10 cellular contexts compared by ENCODE assay signal in genomic region chr9:113406353-113406752, GRCh38. TPM values are rescaled to one million over a fixed set of nuclear protein-coding genes. Genes with fewer than 3 reads are reported as not detected.
DNase-seq lines count a peak whose midpoint lies in the region; ATAC-seq and TF ChIP-seq lines count a peak whose summit lies in the region.
"Not testable (repeated sequence)": the region's sequence is repeated elsewhere in the genome, so short reads cannot be mapped to it uniquely, and the experiment has no call there.
"Had no signal": no experiment of that assay in that cellular context is flagged by ENCODE, and none has a peak within 500 bp of the region (broad histone marks: within the 10 kb centered on the region; RNA-seq: fewer than 3 reads in every experiment).

No MANE protein-coding gene starts in this region.

- H3K36me3 Mint-ChIP-seq in CD14-positive monocyte = peaks cover 15 to 21% of the 10 kb centered on the region in 2 donors
- peaks cover 33% of the 10 kb centered on the region for H3K36me3 Mint-ChIP-seq in activated naive CD4-positive, alpha-beta T cell treated with anti-CD3 and anti-CD28 coated beads, Interleukin-2, amount 10 ng/mL, durations not matched to agents 7 days and 5 days
- not testable (repeated sequence) for H3K36me3 Mint-ChIP-seq in natural killer cell

- not testable (repeated sequence) for H3K4me3 Mint-ChIP-seq in CD14-positive monocyte; activated naive CD4-positive, alpha-beta T cell treated with anti-CD3 and anti-CD28 coated beads, Interleukin-2, amount 10 ng/mL, durations not matched to agents 7 days and 5 days; natural killer cell

- DNase-seq in CD14-positive monocyte (ENCODE audit: low spot score); activated naive CD4-positive, alpha-beta T cell treated with anti-CD3 and anti-CD28 coated beads, Interleukin-2, amount 10 ng/mL, durations not matched to agents 7 days and 5 days; dorsolateral prefrontal cortex; natural killer cell; suprapubic skin (ENCODE audit: low spot score in 2 of 2): not testable (repeated sequence)

- intact Hi-C loops in CD14-positive monocyte (cut with micrococcal nuclease) (loop anchor here (2.0 to 10.0 kb wide), 2 partner anchors 62 to 132 kb away; partner anchors contain the start of genes BSPRY (in 1 of the 2), CDC26 (in 1 of the 2), PRPF4 (in 1 of the 2) and WDR31 (in 1 of the 2)), dorsolateral prefrontal cortex (cut with DNase I) (loop anchor here (10.0 kb wide), 2 partner anchors 292 to 352 kb away; partner anchors contain the start of gene ZFP37 (in 1 of the 2))
- intact Hi-C loops in natural killer cell (cut with micrococcal nuclease) = not testable (repeated sequence)

- not testable (repeated sequence) for H3K9me3 Mint-ChIP-seq in CD14-positive monocyte; activated naive CD4-positive, alpha-beta T cell treated with anti-CD3 and anti-CD28 coated beads, Interleukin-2, amount 10 ng/mL, durations not matched to agents 7 days and 5 days; natural killer cell

- WGBS in suprapubic skin = 85% methylated on average over 9 of the region's 9 CpGs

- not testable (repeated sequence) for H3K27me3 ChIP-seq in dorsolateral prefrontal cortex; layer of hippocampus (ENCODE audit: control insufficient read depth, insufficient read depth, low read length); suprapubic skin

- H3K36me3 ChIP-seq in HEK293 (ENCODE audit: control insufficient read depth in 2 of 2, insufficient read depth in 1 of 2, low read length in 2 of 2) (peaks cover 13 to 28% of the 10 kb centered on the region in 2 experiments), suprapubic skin (peaks cover 17% of the 10 kb centered on the region)

- not testable (repeated sequence) for TF ChIP-seq CTCF in CD14-positive monocyte (IDR thresholded peaks at IDR 0.05); HEK293 (tag by site-specific recombination; IDR thresholded peaks at IDR 0.05); VCaP (conservative IDR thresholded peaks at IDR 0.05); dorsolateral prefrontal cortex (IDR thresholded peaks at IDR 0.05 in 54 of 56, conservative IDR thresholded peaks at IDR 0.05 in 2 of 56; ENCODE audit: low read depth in 1 of 56, partially characterized antibody in 56 of 56); natural killer cell (IDR thresholded peaks at IDR 0.05); suprapubic skin (IDR thresholded peaks at IDR 0.05)

- H3K4me1 ChIP-seq in HEK293 (ENCODE audit: control insufficient read depth, insufficient read depth, low read length) = not testable (repeated sequence)
- peaks cover 35% of the 10 kb centered on the region for H3K4me1 ChIP-seq in suprapubic skin

- not testable (repeated sequence) for H3K27ac ChIP-seq in HEK293 (ENCODE audit: extremely low read depth, low read depth, low read length)
- H3K27ac ChIP-seq in VCaP = peak overlapping the region; percentile 51
- H3K27ac ChIP-seq in dorsolateral prefrontal cortex = peak overlapping the region in 54 of 59 donors; percentile 11 to 82 (median 65)
- H3K27ac ChIP-seq in layer of hippocampus (ENCODE audit: low read depth, low read length) = peak overlapping the region; percentile 10
- H3K27ac ChIP-seq in suprapubic skin = peak overlapping the region; percentile 38

- not testable (repeated sequence) for H3K9me3 ChIP-seq in HEK293 (ENCODE audit: control insufficient read depth, insufficient read depth, low read depth, low read length); suprapubic skin

- POLR2A ChIA-PET in HEK293 (lab: Yijun Ruan, JAX) = interaction anchor here (0.7 kb wide), 1 partner anchor 41 kb away, joined by 6 read pairs; no protein-coding TSS in a partner anchor

- CTCF ChIA-PET in HEK293 (lab: Yijun Ruan, JAX) = interaction anchor here (0.6 to 1.9 kb wide), 8 partner anchors 11 to 253 kb away, joined by 3 to 11 read pairs (median 3); no protein-coding TSS in a partner anchor
- CTCF ChIA-PET in activated naive CD4-positive, alpha-beta T cell treated with anti-CD3 and anti-CD28 coated beads, Interleukin-2, amount 10 ng/mL, durations not matched to agents 7 days and 5 days (lab: Charles Lee) = interaction anchor here (0.8 to 9.4 kb wide), 6 partner anchors 45 to 250 kb away, joined by 3 to 71 read pairs (median 9); partner anchors contain the start of genes CDC26 and PRPF4

- not testable (repeated sequence) for H3K4me3 ChIP-seq in HEK293 (ENCODE audit: low read depth, low read length); dorsolateral prefrontal cortex; suprapubic skin

- not testable (repeated sequence) for TF ChIP-seq EP300 in suprapubic skin (IDR thresholded peaks at IDR 0.05)

- TF ChIP-seq POLR2A in suprapubic skin (IDR thresholded peaks at IDR 0.05) = not testable (repeated sequence)

- not testable (repeated sequence) for ATAC-seq in natural killer cell

- not testable (repeated sequence) for H3K27me3 Mint-ChIP-seq in CD14-positive monocyte (ENCODE audit: low read depth in 3 of 3); activated naive CD4-positive, alpha-beta T cell treated with anti-CD3 and anti-CD28 coated beads, Interleukin-2, amount 10 ng/mL, durations not matched to agents 7 days and 5 days; natural killer cell (ENCODE audit: low read depth in 2 of 2)

- H3K27ac Mint-ChIP-seq in CD14-positive monocyte (peak overlapping the region in 6 of 7 donors; percentile 20 to 84 (median 44)), natural killer cell (peak overlapping the region; percentile 61 to 96)
- peak overlapping the region; percentile 37 for H3K27ac Mint-ChIP-seq in activated naive CD4-positive, alpha-beta T cell treated with anti-CD3 and anti-CD28 coated beads, Interleukin-2, amount 10 ng/mL, durations not matched to agents 7 days and 5 days

- H3K4me1 Mint-ChIP-seq in CD14-positive monocyte (peaks cover 55% of the 10 kb centered on the region), natural killer cell (peaks cover 29 to 31% of the 10 kb centered on the region in 2 donors)
- H3K4me1 Mint-ChIP-seq in activated naive CD4-positive, alpha-beta T cell treated with anti-CD3 and anti-CD28 coated beads, Interleukin-2, amount 10 ng/mL, durations not matched to agents 7 days and 5 days = peaks cover 40% of the 10 kb centered on the region

TF ChIP-seq in HEK293, 187 proteins besides CTCF, POLR2A, EP300 and RAD21:
- TF ChIP-seq PRDM10 (tag by site-specific recombination; IDR thresholded peaks at IDR 0.05) = peak; percentile 46; the same call in 1 of the 2 replicates
TF ChIP-seq in HEK293: peak in this region for 1; not testable (repeated sequence) for 186.

RNA-seq across cellular contexts. Expression of gene POLE3, which starts 4.1 kb away (rescaled TPM):
- 100 to 1,000 TPM in 1 of 2 donors, 10 to 100 TPM in 1; 92.1 to 113 TPM for polyA plus RNA-seq in CD14-positive monocyte
- 10 to 100 TPM; 18.6 to 38.2 (median 27.0) TPM for total RNA-seq in dorsolateral prefrontal cortex
- total RNA-seq in natural killer cell = 10 to 100 TPM; 59.2 to 66.7 (median 62.2) TPM
- 10 to 100 TPM; 32.6 to 52.6 (median 36.6) TPM for total RNA-seq in suprapubic skin

RNA-seq across cellular contexts. Expression of gene C9orf43, which starts 4.2 kb away (rescaled TPM):
- polyA plus RNA-seq in CD14-positive monocyte = not detected
- 1 to 10 TPM in 80 of 120 experiments, under 1 TPM in 40; 0.41 to 2.5 (median 1.2) TPM for total RNA-seq in dorsolateral prefrontal cortex
- total RNA-seq in natural killer cell = under 1 TPM; 0.45 to 0.71 (median 0.50) TPM
- total RNA-seq in suprapubic skin = 1 to 10 TPM in 3 of 4 donors, under 1 TPM in 1; 0.57 to 2.2 (median 2.1) TPM

RNA-seq across cellular contexts. Expression of gene ALAD, which starts 5.3 kb away (rescaled TPM):
- polyA plus RNA-seq in CD14-positive monocyte = 10 to 100 TPM; 17.1 to 24.6 TPM
- total RNA-seq in dorsolateral prefrontal cortex = 100 to 1,000 TPM in 26 of 120 experiments, 10 to 100 TPM in 94; 67.7 to 134 (median 89.4) TPM
- 10 to 100 TPM; 30.3 to 38.7 (median 36.4) TPM for total RNA-seq in natural killer cell
- 10 to 100 TPM; 47.1 to 66.6 (median 53.6) TPM for total RNA-seq in suprapubic skin

RNA-seq across cellular contexts. Expression of gene HDHD3, which starts 29.6 kb away (rescaled TPM):
- polyA plus RNA-seq in CD14-positive monocyte = 1 to 10 TPM; 8.3 to 9.2 TPM
- total RNA-seq in dorsolateral prefrontal cortex (10 to 100 TPM; 11.6 to 25.4 (median 17.0) TPM), natural killer cell (10 to 100 TPM in 1 of 3 donors, 1 to 10 TPM in 2; 6.1 to 11.8 (median 9.6) TPM), suprapubic skin (10 to 100 TPM; 24.9 to 69.0 (median 58.6) TPM)

RNA-seq across cellular contexts. Expression of gene BSPRY, which starts 57.0 kb away (rescaled TPM):
- under 1 TPM in 1 of 2 donors, not detected in 1; 0.16 TPM for polyA plus RNA-seq in CD14-positive monocyte
- total RNA-seq in dorsolateral prefrontal cortex (1 to 10 TPM in 118 of 120 experiments, under 1 TPM in 2; 0.60 to 7.0 (median 2.6) TPM), natural killer cell (1 to 10 TPM; 3.3 to 5.5 (median 4.3) TPM), suprapubic skin (10 to 100 TPM in 3 of 4 donors, 1 to 10 TPM in 1; 8.3 to 37.3 (median 30.8) TPM)
- total RNA-seq: M059J, RPMI7951 had no signal
